Comparison of ENCODE assay signal across 1 cellular context in genomic region chr12:95396849-95397498, GRCh38.
TF ChIP-seq lines count a peak whose summit lies in the region.

No MANE protein-coding gene starts in this region.

TF ChIP-seq in GM23338, 12 proteins besides CTCF, POLR2A, EP300 and RAD21 (continued from another document):
- TF ChIP-seq ZNF462 (CRISPR knock-in tag; IDR thresholded peaks at IDR 0.05) (no peak), CREB1 (CRISPR knock-in tag; IDR thresholded peaks at IDR 0.05; ENCODE audit: low read depth) (no peak), REST (IDR thresholded peaks at IDR 0.05; ENCODE audit: unreplicated experiment) (no peak), JUNB (IDR thresholded peaks at IDR 0.05; ENCODE audit: unreplicated experiment) (no peak), STAT1 (IDR thresholded peaks at IDR 0.05; ENCODE audit: unreplicated experiment) (no peak)
